20 cellular contexts compared by ENCODE assay signal in genomic region chr1:34930702-34931071, GRCh38. TPM values are rescaled to one million over a fixed set of nuclear protein-coding genes. Genes with fewer than 3 reads are reported as not detected.
DNase-seq lines count a peak whose midpoint lies in the region; ATAC-seq and TF ChIP-seq lines count a peak whose summit lies in the region.
"Had no signal": no experiment of that assay in that cellular context is flagged by ENCODE, and none has a peak within 500 bp of the region (broad histone marks: within the 10 kb centered on the region; RNA-seq: fewer than 3 reads in every experiment).

No MANE protein-coding gene starts in this region.

- no peak overlapping the region for H2AFZ ChIP-seq in hepatocyte

- peaks cover 4% of the 10 kb centered on the region for H3K36me3 Mint-ChIP-seq in T-helper 17 cell (ENCODE audit: low read depth)
- H3K36me3 Mint-ChIP-seq in neural crest cell (ENCODE audit: low read depth), result no peaks in the 10 kb centered on the region
- H3K36me3 Mint-ChIP-seq in activated CD8-positive, alpha-beta T cell treated with anti-CD3 and anti-CD28 coated beads for 36 hours (ENCODE audit: low read depth), result no peaks in the 10 kb centered on the region

- H3K4me1 ChIP-seq in hepatocyte (ENCODE audit: insufficient read depth) (peaks cover 4% of the 10 kb centered on the region), heart left ventricle (peaks cover 0 to 17% (median 6%) of the 10 kb centered on the region in 12 donors)
- H3K4me1 ChIP-seq: SJCRH30 had no signal

- peaks cover 49% of the 10 kb centered on the region for H3K27me3 Mint-ChIP-seq in T-helper 17 cell
- H3K27me3 Mint-ChIP-seq in neural crest cell (ENCODE audit: low read depth), result peaks cover 88% of the 10 kb centered on the region
- H3K27me3 Mint-ChIP-seq in activated CD8-positive, alpha-beta T cell treated with anti-CD3 and anti-CD28 coated beads for 36 hours, result peaks cover 36% of the 10 kb centered on the region

- no peak overlapping the region for H3K4me3 ChIP-seq in hepatocyte
- no peak overlapping the region for H3K4me3 ChIP-seq in heart left ventricle

- H3K9me3 Mint-ChIP-seq in neural crest cell, result no peaks in the 10 kb centered on the region
- H3K9me3 Mint-ChIP-seq in activated CD8-positive, alpha-beta T cell treated with anti-CD3 and anti-CD28 coated beads for 36 hours, result no peaks in the 10 kb centered on the region

- no peaks in the 10 kb centered on the region for H3K36me3 ChIP-seq in hepatocyte (replicated peaks; ENCODE audit: insufficient read depth, low read depth)
- no peaks in the 10 kb centered on the region for H3K36me3 ChIP-seq in heart left ventricle
- H3K36me3 ChIP-seq: SJCRH30, spleen, transverse colon had no signal

- H3K9me3 ChIP-seq in T-helper 17 cell (ENCODE audit: control insufficient read depth, low read length, poor library complexity, severe bottlenecking) (no peaks in the 10 kb centered on the region), hepatocyte (ENCODE audit: low read depth) (no peaks in the 10 kb centered on the region), heart left ventricle (peaks cover 0 to 7% (median 0%) of the 10 kb centered on the region in 12 donors)
- H3K9me3 ChIP-seq: SJCRH30, spleen, transverse colon had no signal

- DNase-seq in NCI-H82 (lab: John Stamatoyannopoulos, UW), result peak; percentile 44
- no peak for DNase-seq in NCI-H82 treated with DMSO at 0.1 percent for 48 hours (lab: John Stamatoyannopoulos, UW; ENCODE audit: unreplicated experiment)
- no peak for DNase-seq in T-helper 17 cell
- DNase-seq in hepatocyte (ENCODE audit: low spot score), result no peak
- DNase-seq in neural crest cell (ENCODE audit: low read depth, low spot score), result no peak
- DNase-seq in heart left ventricle, result no peak
- no peak for DNase-seq in activated CD8-positive, alpha-beta T cell treated with anti-CD3 and anti-CD28 coated beads for 36 hours
- DNase-seq: activated CD4-positive, alpha-beta T cell treated with anti-CD3 and anti-CD28 coated beads for 36 hours; activated CD8-positive, alpha-beta memory T cell treated with anti-CD3 and anti-CD28 coated beads, Interleukin-2, amount 50 U/mL, for 48 hours; DMS 273 treated with DMSO at 0.1 percent for 48 hours; KBM-7; NCI-H2029 treated with DMSO at 0.1 percent for 48 hours; PC-3; spleen; T-helper 9 cell; transverse colon had no signal

- peak overlapping the region; percentile 97 for H3K4me2 ChIP-seq in hepatocyte

- H3K4me1 Mint-ChIP-seq in T-helper 17 cell, result peaks cover 6% of the 10 kb centered on the region
- H3K4me1 Mint-ChIP-seq in neural crest cell, result peaks cover 7% of the 10 kb centered on the region
- peaks cover 7% of the 10 kb centered on the region for H3K4me1 Mint-ChIP-seq in activated CD8-positive, alpha-beta T cell treated with anti-CD3 and anti-CD28 coated beads for 36 hours (ENCODE audit: low read depth)

- TF ChIP-seq POLR2A in heart left ventricle (IDR thresholded peaks at IDR 0.05), result no peak

- H3K9me2 ChIP-seq in hepatocyte (replicated peaks; ENCODE audit: insufficient read depth), result no peaks in the 10 kb centered on the region

- H4K20me1 ChIP-seq in hepatocyte (ENCODE audit: insufficient read depth, poor library complexity, severe bottlenecking), result no peaks in the 10 kb centered on the region

- H3K27ac ChIP-seq in hepatocyte (no peak overlapping the region), heart left ventricle (no peak overlapping the region)
- H3K27ac ChIP-seq: 22Rv1, SJCRH30, spleen, transverse colon had no signal

- 38% methylated on average over 4 of the region's 5 CpGs for whole genome bisulfite sequencing in hepatocyte (ENCODE audit: low lambda C conversion rate, missing lambda C conversion rate)
- 14 to 25% (median 20%) methylated on average over 5 of the region's 5 CpGs for WGBS in heart left ventricle, 4 donors

- intact Hi-C loops in heart left ventricle (cut with DNase I), result no loop called here
- intact Hi-C loops in activated CD8-positive, alpha-beta T cell treated with anti-CD3 and anti-CD28 coated beads for 36 hours (cut with micrococcal nuclease), result no loop called here

- TF ChIP-seq CTCF in hepatocyte (IDR thresholded peaks at IDR 0.05; ENCODE audit: poor library complexity), result no peak
- no peak for TF ChIP-seq CTCF in neural crest cell (conservative IDR thresholded peaks at IDR 0.05)
- TF ChIP-seq CTCF in heart left ventricle (IDR thresholded peaks at IDR 0.05), result no peak
- no peak for TF ChIP-seq CTCF in activated CD8-positive, alpha-beta T cell treated with anti-CD3 and anti-CD28 coated beads for 36 hours (IDR thresholded peaks at IDR 0.05)

- CTCF ChIA-PET in activated CD8-positive, alpha-beta T cell treated with anti-CD3 and anti-CD28 coated beads for 36 hours (lab: Charles Lee), result no interaction called here

- no peak overlapping the region for H3K27ac Mint-ChIP-seq in T-helper 17 cell
- H3K27ac Mint-ChIP-seq in neural crest cell (ENCODE audit: unreplicated experiment), result no peak overlapping the region
- no peak overlapping the region for H3K27ac Mint-ChIP-seq in activated CD8-positive, alpha-beta T cell treated with anti-CD3 and anti-CD28 coated beads for 36 hours
- H3K27ac Mint-ChIP-seq: activated CD4-positive, alpha-beta T cell treated with anti-CD3 and anti-CD28 coated beads for 36 hours had no signal

- H3K27me3 ChIP-seq in hepatocyte (peaks cover 70% of the 10 kb centered on the region), heart left ventricle (peaks cover 25 to 65% (median 50%) of the 10 kb centered on the region in 9 donors)

- ATAC-seq in T-helper 17 cell, result no peak
- no peak for ATAC-seq in heart left ventricle
- ATAC-seq in activated CD8-positive, alpha-beta T cell treated with anti-CD3 and anti-CD28 coated beads for 36 hours, result no peak
- ATAC-seq in HG03442 (IDR thresholded peaks at IDR 0.05; ENCODE audit: unreplicated experiment), result no peak
- ATAC-seq: activated CD4-positive, alpha-beta T cell treated with anti-CD3 and anti-CD28 coated beads for 36 hours; PC-3 had no signal

- H3K4me3 Mint-ChIP-seq in T-helper 17 cell, result peak overlapping the region; percentile 70
- H3K4me3 Mint-ChIP-seq in neural crest cell, result peak overlapping the region; percentile 69
- H3K4me3 Mint-ChIP-seq in activated CD8-positive, alpha-beta T cell treated with anti-CD3 and anti-CD28 coated beads for 36 hours, result no peak overlapping the region
- H3K4me3 Mint-ChIP-seq: activated CD4-positive, alpha-beta T cell treated with anti-CD3 and anti-CD28 coated beads for 36 hours had no signal

- POLR2A ChIA-PET in activated CD8-positive, alpha-beta T cell treated with anti-CD3 and anti-CD28 coated beads for 36 hours (lab: Charles Lee), result no interaction called here

- no peaks in the 10 kb centered on the region for H3K79me2 ChIP-seq in hepatocyte

RNA-seq across cellular contexts. Expression of gene DLGAP3, which starts 1.2 kb away (rescaled TPM):
- total RNA-seq in T-helper 17 cell (under 1 TPM; 0.55 to 0.75 TPM), hepatocyte (0.04 and 0.33 TPM in 2 replicates), neural crest cell (4.7 and 5.0 TPM in 2 replicates), heart left ventricle (under 1 TPM in 2 of 9 donors, not detected in 7; 0.07 to 0.51 TPM)
- polyA plus RNA-seq in hepatocyte (0.79 and 1.0 TPM in 2 replicates), heart left ventricle (under 1 TPM in 1 of 2 donors, not detected in 1; 0.10 TPM)
- under 1 TPM; 0.38 to 0.83 TPM for total RNA-seq in activated CD8-positive, alpha-beta T cell treated with anti-CD3 and anti-CD28 coated beads for 36 hours
- total RNA-seq: PC-3 had no signal
- polyA plus RNA-seq: BJ had no signal

RNA-seq across cellular contexts. Expression of gene TMEM35B, which starts 54.5 kb away (rescaled TPM):
- total RNA-seq in T-helper 17 cell (10 to 100 TPM; 10.6 to 14.4 TPM), hepatocyte (37.5 and 43.8 TPM in 2 replicates), neural crest cell (3.6 and 3.9 TPM in 2 replicates), heart left ventricle (10 to 100 TPM in 4 of 9 donors, 1 to 10 TPM in 5; 4.0 to 19.9 (median 8.6) TPM)
- polyA plus RNA-seq in hepatocyte (51.5 and 51.8 TPM in 2 replicates), heart left ventricle (10 to 100 TPM; 12.3 to 19.5 TPM)
- total RNA-seq in activated CD8-positive, alpha-beta T cell treated with anti-CD3 and anti-CD28 coated beads for 36 hours, result 10 to 100 TPM; 19.4 to 19.5 TPM
